ENCODE assay signal across 23 cellular contexts in the genomic region with DNA sequence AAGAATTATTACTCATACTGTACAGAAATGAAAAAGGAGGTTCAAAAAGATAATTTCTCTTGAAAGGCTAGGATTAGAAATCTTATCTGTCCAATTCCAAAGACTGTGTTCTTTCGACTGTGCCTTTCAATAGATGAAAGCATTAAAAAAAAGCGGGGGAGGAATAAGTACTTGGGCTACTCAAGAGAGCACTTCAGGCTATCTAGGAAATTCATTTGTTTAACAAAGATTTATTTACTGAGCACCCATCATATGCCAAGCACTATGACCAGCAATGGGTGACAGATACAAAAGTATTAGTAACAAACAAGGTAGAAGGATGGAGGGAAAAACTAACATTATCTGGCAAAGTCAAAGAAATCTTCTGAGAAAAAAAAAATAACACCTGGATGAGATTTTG.
"Had no signal": no experiment of that assay in that cellular context is flagged by ENCODE, and none has a peak within 500 bp of the region (broad histone marks: within the 10 kb centered on the region; RNA-seq: fewer than 3 reads in every experiment).

No MANE protein-coding gene starts in this region.

- H3K27ac Mint-ChIP-seq: natural killer cell; progenitor cell of endocrine pancreas; stimulated activated naive CD8-positive, alpha-beta T cell treated with anti-CD3 and anti-CD28 coated beads, Interleukin-15, Interleukin-2, amounts not matched to agents 100 ng/mL and 50 ng/mL, for 24 hours had no signal

- H3K4me1 Mint-ChIP-seq: natural killer cell had no signal

- H3K27ac ChIP-seq: heart right ventricle, hepatocyte, lower lobe of right lung, ovary, right atrium auricular region, right lobe of liver, suprapubic skin, thoracic aorta, tibial artery, upper lobe of right lung had no signal

- H3K27me3 ChIP-seq: heart right ventricle, hepatocyte, ovary, right atrium auricular region, right lobe of liver, suprapubic skin, tibial artery, upper lobe of right lung had no signal

- H3K4me1 ChIP-seq: heart right ventricle, lower lobe of right lung, right atrium auricular region, right lobe of liver, suprapubic skin, tibial artery, upper lobe of right lung had no signal

- H3K36me3 ChIP-seq: ovary had no signal

- H3K4me3 ChIP-seq: heart right ventricle, hepatocyte, lower lobe of right lung, ovary, right atrium auricular region, right lobe of liver, smooth muscle cell, suprapubic skin, thoracic aorta, tibial artery, upper lobe of right lung had no signal

- H3K27me3 Mint-ChIP-seq: naive B cell; progenitor cell of endocrine pancreas; stimulated activated naive CD8-positive, alpha-beta T cell treated with anti-CD3 and anti-CD28 coated beads, Interleukin-15, Interleukin-2, amounts not matched to agents 100 ng/mL and 50 ng/mL, for 24 hours had no signal

- H3K9me3 ChIP-seq: heart right ventricle, lower lobe of right lung, ovary, right atrium auricular region, right lobe of liver, suprapubic skin, thoracic aorta, tibial artery, upper lobe of right lung had no signal

- ATAC-seq: heart right ventricle, natural killer cell, right lobe of liver, upper lobe of right lung had no signal

- H3K4me3 Mint-ChIP-seq: naive B cell; natural killer cell; stimulated activated naive CD8-positive, alpha-beta T cell treated with anti-CD3 and anti-CD28 coated beads, Interleukin-15, Interleukin-2, amounts not matched to agents 100 ng/mL and 50 ng/mL, for 24 hours had no signal

- DNase-seq: heart right ventricle; islet precursor cell; lower lobe of right lung; mesenchymal stem cell; naive B cell; natural killer cell; ovary; right lobe of liver; stimulated activated CD4-positive, alpha-beta T cell treated with anti-CD3 and anti-CD28 coated beads, Interleukin-1b, Interleukin-23, amount 100 ng/mL, for 48 hours; stimulated activated CD4-positive, alpha-beta T cell treated with anti-CD3 and anti-CD28 coated beads, Interleukin-2, amount 100 ng/mL, for 48 hours; stimulated activated CD4-positive, alpha-beta T cell treated with anti-CD3 and anti-CD28 coated beads, Interleukin-4, amount 100 ng/mL, for 4 hours; stimulated activated CD8-positive, alpha-beta memory T cell treated with anti-CD3 and anti-CD28 coated beads, Interleukin-4, amount 100 ng/mL, for 48 hours; stimulated activated naive CD4-positive, alpha-beta T cell; tibial artery; trophoblast cell; upper lobe of right lung had no signal

- H3K9me3 Mint-ChIP-seq: naive B cell; natural killer cell; stimulated activated naive CD8-positive, alpha-beta T cell treated with anti-CD3 and anti-CD28 coated beads, Interleukin-15, Interleukin-2, amounts not matched to agents 100 ng/mL and 50 ng/mL, for 24 hours had no signal
